In genomic region chr10:33612551-33612950, GRCh38 we compare ENCODE assay signal across 9 cellular contexts.
A peak's percentile ranks its signal among the peaks of the same experiment; 100 is the strongest.
DNase-seq lines count a peak whose midpoint lies in the region; ATAC-seq and TF ChIP-seq lines count a peak whose summit lies in the region.
"Had no signal": no experiment of that assay in that cellular context is flagged by ENCODE, and none has a peak within 500 bp of the region (broad histone marks: within the 10 kb centered on the region; RNA-seq: fewer than 3 reads in every experiment).

No MANE protein-coding gene starts in this region.

- peak overlapping the region in 3 of 4 donors; percentile 10 to 31 (median 18) for H3K27ac ChIP-seq in Peyer's patch
- H3K27ac ChIP-seq in skin epidermis: peak overlapping the region in 16 of 21 experiments; percentile 20 to 80 (median 55)
- peak overlapping the region in 2 of 4 donors; percentile 34 to 44 for H3K27ac ChIP-seq in esophagus muscularis mucosa (replicated peaks in 1 of 4)

- H3K9me3 ChIP-seq in Peyer's patch (peaks cover 0 to 5% (median 0%) of the 10 kb centered on the region in 4 donors), esophagus muscularis mucosa (peaks cover 0 to 9% (median 0%) of the 10 kb centered on the region in 4 donors)

- H3K27me3 ChIP-seq in Peyer's patch (no peaks in the 10 kb centered on the region), esophagus muscularis mucosa (no peaks in the 10 kb centered on the region)

- no peak for TF ChIP-seq EP300 in esophagus muscularis mucosa (IDR thresholded peaks at IDR 0.05)

- peak; percentile 68 for ATAC-seq in GM19035 (IDR thresholded peaks at IDR 0.05; ENCODE audit: unreplicated experiment)

- no peak for TF ChIP-seq CTCF in Peyer's patch (IDR thresholded peaks at IDR 0.05)
- TF ChIP-seq CTCF in esophagus muscularis mucosa (IDR thresholded peaks at IDR 0.05): no peak

- DNase-seq in Peyer's patch (no peak), globus pallidus (ENCODE audit: low spot score) (peak; percentile 11), esophagus muscularis mucosa (ENCODE audit: extremely low spot score) (no peak), mesenteric fat pad (ENCODE audit: low spot score) (no peak), NCI-H1105 treated with DMSO at 0.1 percent for 48 hours (lab: John Stamatoyannopoulos, UW) (no peak), NCI-H2171 treated with DMSO at 0.1 percent for 48 hours (lab: John Stamatoyannopoulos, UW) (no peak)
- DNase-seq: NK-92 treated with Interleukin-12 subunit alpha and Interleukin-12 subunit beta, amount 100 ng/mL, for 24 hours had no signal

- TF ChIP-seq POLR2A in Peyer's patch (IDR thresholded peaks at IDR 0.05) (no peak), esophagus muscularis mucosa (IDR thresholded peaks at IDR 0.05; ENCODE audit: low read depth) (no peak)

- H3K4me1 ChIP-seq in Peyer's patch (no peaks in the 10 kb centered on the region), esophagus muscularis mucosa (peaks cover 0 to 4% (median 0%) of the 10 kb centered on the region in 4 donors)

- intact Hi-C loops in esophagus muscularis mucosa (cut with DNase I): no loop called here

- H3K4me3 ChIP-seq in Peyer's patch: peak overlapping the region in 1 of 4 donors; percentile 18
- H3K4me3 ChIP-seq in skin epidermis: no peak overlapping the region
- peak overlapping the region in 1 of 4 donors; percentile 21 for H3K4me3 ChIP-seq in esophagus muscularis mucosa

- 80% methylated on average over 3 of the region's 3 CpGs for WGBS in esophagus muscularis mucosa

- no peaks in the 10 kb centered on the region for H3K36me3 ChIP-seq in Peyer's patch
- H3K36me3 ChIP-seq in esophagus muscularis mucosa: no peaks in the 10 kb centered on the region
